In genomic region chr11:20360650-20361049, GRCh38 we compare ENCODE assay signal across 9 cellular contexts. TPM values are rescaled to one million over a fixed set of nuclear protein-coding genes. Genes with fewer than 3 reads are reported as not detected.
DNase-seq lines count a peak whose midpoint lies in the region; ATAC-seq and TF ChIP-seq lines count a peak whose summit lies in the region.
"Had no signal": no experiment of that assay in that cellular context is flagged by ENCODE, and none has a peak within 500 bp of the region (broad histone marks: within the 10 kb centered on the region; RNA-seq: fewer than 3 reads in every experiment).

No MANE protein-coding gene starts in this region.

- peak; percentile 6 to 24 for DNase-seq in Kasumi-1 (lab: John Stamatoyannopoulos, UW)
- peak; percentile 26 for DNase-seq in mucosa of gallbladder (ENCODE audit: low spot score)
- no peak for DNase-seq in inferior parietal cortex (ENCODE audit: extremely low spot score)
- DNase-seq in NK-92 treated with Interleukin-12 subunit alpha and Interleukin-12 subunit beta, amount 100 ng/mL, for 24 hours (lab: John Stamatoyannopoulos, UW), result no peak
- no peak for DNase-seq in left ventricle myocardium inferior
- DNase-seq: H7 had no signal

- intact Hi-C loops in left ventricle myocardium inferior (cut with micrococcal nuclease), result no loop called here

- H3K27me3 ChIP-seq in left ventricle myocardium inferior (ENCODE audit: low read depth), result no peaks in the 10 kb centered on the region

- H3K4me3 ChIP-seq in left ventricle myocardium inferior, result no peak overlapping the region

- H3K36me3 ChIP-seq in left ventricle myocardium inferior, result no peaks in the 10 kb centered on the region

- H3K27me3 Mint-ChIP-seq in activated T-helper 17 cell treated with anti-CD3 and anti-CD28 coated beads, Interleukin-2, amount 50 U/mL, for 72 hours, result no peaks in the 10 kb centered on the region

- H3K4me3 Mint-ChIP-seq in activated T-helper 17 cell treated with anti-CD3 and anti-CD28 coated beads, Interleukin-2, amount 50 U/mL, for 72 hours, result peak overlapping the region; percentile 79

- H3K9me3 Mint-ChIP-seq in activated T-helper 17 cell treated with anti-CD3 and anti-CD28 coated beads, Interleukin-2, amount 50 U/mL, for 72 hours, result peaks cover 6% of the 10 kb centered on the region

- no peak for TF ChIP-seq CTCF in left ventricle myocardium inferior (IDR thresholded peaks at IDR 0.05; ENCODE audit: borderline replicate concordance)

- H3K9me3 ChIP-seq in left ventricle myocardium inferior (replicated peaks), result no peaks in the 10 kb centered on the region

- peak overlapping the region; percentile 83 for H3K27ac Mint-ChIP-seq in activated T-helper 17 cell treated with anti-CD3 and anti-CD28 coated beads, Interleukin-2, amount 50 U/mL, for 72 hours

- H3K4me1 ChIP-seq in left ventricle myocardium inferior, result peaks cover 31% of the 10 kb centered on the region

- H3K27ac ChIP-seq in left ventricle myocardium inferior (replicated peaks), result no peak overlapping the region

- ATAC-seq in GM18502 (IDR thresholded peaks at IDR 0.05; ENCODE audit: poor library complexity, unreplicated experiment) (peak; percentile 25), GM21723 (IDR thresholded peaks at IDR 0.05; ENCODE audit: unreplicated experiment) (no peak)
- ATAC-seq in activated T-helper 17 cell treated with anti-CD3 and anti-CD28 coated beads, Interleukin-2, amount 50 U/mL, for 72 hours (replicated peaks), result peak; percentile 46

- H3K4me1 Mint-ChIP-seq in activated T-helper 17 cell treated with anti-CD3 and anti-CD28 coated beads, Interleukin-2, amount 50 U/mL, for 72 hours, result peaks cover 16% of the 10 kb centered on the region

- peaks cover 25% of the 10 kb centered on the region for H3K36me3 Mint-ChIP-seq in activated T-helper 17 cell treated with anti-CD3 and anti-CD28 coated beads, Interleukin-2, amount 50 U/mL, for 72 hours (ENCODE audit: low read depth)

RNA-seq across cellular contexts. Expression of gene HTATIP2, which starts 2.9 kb away (rescaled TPM):
- total RNA-seq in activated T-helper 17 cell treated with anti-CD3 and anti-CD28 coated beads, Interleukin-2, amount 50 U/mL, for 72 hours, result 10 to 100 TPM; 64.9 to 76.5 TPM
- 90.6 TPM for total RNA-seq in mucosa of gallbladder
- total RNA-seq in left ventricle myocardium inferior, result 17.4 TPM

RNA-seq across cellular contexts. Expression of gene PRMT3, which starts 26.9 kb away (rescaled TPM):
- total RNA-seq in activated T-helper 17 cell treated with anti-CD3 and anti-CD28 coated beads, Interleukin-2, amount 50 U/mL, for 72 hours, result 10 to 100 TPM; 21.4 to 42.0 TPM
- total RNA-seq in mucosa of gallbladder (9.8 TPM), left ventricle myocardium inferior (11.4 TPM)

Comparison
In these comparisons a context has a peak if more than half of its experiments do, and no peak if none do; other contexts are left out.
1. DNase-seq: peak in Kasumi-1 (2 of 2) and mucosa of gallbladder (single experiment); none in inferior parietal cortex (single experiment), NK-92 treated with Interleukin-12 subunit alpha and Interleukin-12 subunit beta, amount 100 ng/mL, for 24 hours (single experiment) and left ventricle myocardium inferior (single experiment).